ENCODE assay signal across 1 cellular context in the genomic region with DNA sequence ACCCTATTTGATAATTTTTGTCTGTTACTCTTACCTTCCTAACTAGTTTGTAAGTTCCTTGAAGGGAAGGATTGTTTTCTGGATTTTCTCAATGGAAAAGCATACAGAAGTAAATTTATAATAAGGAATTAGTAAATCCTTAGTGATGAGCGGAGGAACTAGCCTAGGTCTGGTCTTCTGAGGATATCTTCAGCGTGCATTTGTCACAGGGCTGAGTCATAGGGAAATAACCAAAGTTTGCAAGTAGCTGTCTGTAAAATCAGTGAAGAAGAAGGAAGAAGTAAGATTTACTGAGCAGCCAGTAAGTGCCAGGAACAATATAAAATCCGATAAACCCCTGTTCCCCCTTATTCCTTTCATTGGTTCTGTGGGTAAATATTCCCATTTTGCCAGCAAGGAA.
TF ChIP-seq lines count a peak whose summit lies in the region.

No MANE protein-coding gene starts in this region.

TF ChIP-seq in SK-N-SH treated with all-trans-retinoic acid at 6 μM for 48 hours, 23 proteins besides CTCF, POLR2A, EP300 and RAD21 (continued from another document):
- TF ChIP-seq TSHZ2 (CRISPR knock-in tag; IDR thresholded peaks at IDR 0.05): no peak
- TF ChIP-seq, protein P1, sequence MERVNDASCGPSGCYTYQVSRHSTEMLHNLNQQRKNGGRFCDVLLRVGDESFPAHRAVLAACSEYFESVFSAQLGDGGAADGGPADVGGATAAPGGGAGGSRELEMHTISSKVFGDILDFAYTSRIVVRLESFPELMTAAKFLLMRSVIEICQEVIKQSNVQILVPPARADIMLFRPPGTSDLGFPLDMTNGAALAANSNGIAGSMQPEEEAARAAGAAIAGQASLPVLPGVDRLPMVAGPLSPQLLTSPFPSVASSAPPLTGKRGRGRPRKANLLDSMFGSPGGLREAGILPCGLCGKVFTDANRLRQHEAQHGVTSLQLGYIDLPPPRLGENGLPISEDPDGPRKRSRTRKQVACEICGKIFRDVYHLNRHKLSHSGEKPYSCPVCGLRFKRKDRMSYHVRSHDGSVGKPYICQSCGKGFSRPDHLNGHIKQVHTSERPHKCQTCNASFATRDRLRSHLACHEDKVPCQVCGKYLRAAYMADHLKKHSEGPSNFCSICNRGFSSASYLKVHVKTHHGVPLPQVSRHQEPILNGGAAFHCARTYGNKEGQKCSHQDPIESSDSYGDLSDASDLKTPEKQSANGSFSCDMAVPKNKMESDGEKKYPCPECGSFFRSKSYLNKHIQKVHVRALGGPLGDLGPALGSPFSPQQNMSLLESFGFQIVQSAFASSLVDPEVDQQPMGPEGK (CRISPR knock-in tag; IDR thresholded peaks at IDR 0.05; ENCODE audit: borderline replicate concordance): no peak
- TF ChIP-seq PPARA (CRISPR knock-in tag; IDR thresholded peaks at IDR 0.05; ENCODE audit: borderline replicate concordance): no peak
- no peak for TF ChIP-seq ARNTL (CRISPR knock-in tag; IDR thresholded peaks at IDR 0.05; ENCODE audit: borderline replicate concordance, low read depth)
- TF ChIP-seq TOX (CRISPR knock-in tag; IDR thresholded peaks at IDR 0.05; ENCODE audit: borderline replicate concordance): no peak
- TF ChIP-seq ZNF70 (CRISPR knock-in tag; IDR thresholded peaks at IDR 0.05): no peak
- TF ChIP-seq ZFP3 (CRISPR knock-in tag; IDR thresholded peaks at IDR 0.05): no peak
- TF ChIP-seq ZC3H10 (CRISPR knock-in tag; IDR thresholded peaks at IDR 0.05): no peak
- TF ChIP-seq BACH2 (CRISPR knock-in tag; IDR thresholded peaks at IDR 0.05; ENCODE audit: borderline replicate concordance): no peak
- no peak for TF ChIP-seq OSR1 (CRISPR knock-in tag; IDR thresholded peaks at IDR 0.05)
- TF ChIP-seq ISL1 (CRISPR knock-in tag; IDR thresholded peaks at IDR 0.05): no peak
